In the genomic region with DNA sequence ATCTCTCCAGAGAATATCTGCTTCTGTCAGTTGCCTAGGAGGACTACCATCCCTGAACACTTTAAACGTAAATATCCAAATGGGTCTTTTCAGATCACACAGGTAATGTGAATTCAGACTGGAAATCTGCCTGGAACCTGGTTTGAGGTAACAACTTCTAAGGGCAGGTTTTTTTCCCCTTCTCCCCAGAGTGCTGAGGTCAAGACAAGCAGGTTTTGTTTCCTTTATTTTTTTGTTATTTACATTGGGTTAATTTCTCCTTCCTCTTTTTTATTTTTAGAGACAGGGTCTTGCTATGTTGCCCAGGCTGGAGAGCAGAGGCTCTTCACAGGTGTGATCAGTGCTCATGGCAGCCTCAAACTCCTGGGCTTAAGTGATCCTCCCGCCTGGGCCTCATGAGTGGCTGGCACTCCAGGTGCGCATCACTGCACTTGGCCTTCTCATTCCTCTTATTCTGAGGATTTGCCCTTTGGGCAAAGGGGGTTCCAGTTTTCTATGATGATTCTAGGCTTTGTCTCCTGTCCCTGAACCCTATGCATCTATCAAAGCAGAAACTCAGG, we compare ENCODE assay signal across 1 cellular context.
TF ChIP-seq lines count a peak whose summit lies in the region.

No MANE protein-coding gene starts in this region.

TF ChIP-seq in GM12878, 131 proteins besides CTCF, POLR2A, EP300 and RAD21 (continued from another document):
- TF ChIP-seq KAT2A (conservative IDR thresholded peaks at IDR 0.05; ENCODE audit: control insufficient read depth, low read depth, low read length) (no peak), YY1 (IDR thresholded peaks at IDR 0.05; ENCODE audit: low read depth, low read length) (no peak), BMI1 (IDR thresholded peaks at IDR 0.05; ENCODE audit: borderline replicate concordance) (no peak), IKZF1 (conservative IDR thresholded peaks at IDR 0.05) (0 out of 2 replicates have a peak, but pooled peaks have one; percentile 24), ZNF217 (IDR thresholded peaks at IDR 0.05) (peak; percentile 85), TAF1 (IDR thresholded peaks at IDR 0.05; ENCODE audit: borderline replicate concordance, low read depth, low read length) (no peak), RB1 (IDR thresholded peaks at IDR 0.05; ENCODE audit: borderline replicate concordance) (no peak), MEF2A (IDR thresholded peaks at IDR 0.05; ENCODE audit: insufficient read depth, low read depth, low read length) (peak; percentile 41; the same call in 1 of the 2 replicates), RFX5 (IDR thresholded peaks at IDR 0.05; ENCODE audit: low read depth, low read length) (no peak), HDAC2 (IDR thresholded peaks at IDR 0.05) (no peak), MEF2B (IDR thresholded peaks at IDR 0.05; ENCODE audit: partially characterized antibody, poor library complexity, severe bottlenecking) (peak; percentile 72), SUPT20H (IDR thresholded peaks at IDR 0.05; ENCODE audit: borderline replicate concordance, control insufficient read depth, low read depth, low read length) (no peak), ATF7 (IDR thresholded peaks at IDR 0.05; ENCODE audit: low read depth) (no peak), SRF (IDR thresholded peaks at IDR 0.05; ENCODE audit: low read depth in 2 of 2, low read length in 2 of 2) (no peak), SMARCA5 (IDR thresholded peaks at IDR 0.05) (peak; percentile 74; the same call in 1 of the 2 replicates), SREBF1 (IDR thresholded peaks at IDR 0.05; ENCODE audit: low read length) (no peak), RCOR1 (conservative IDR thresholded peaks at IDR 0.05; ENCODE audit: low read depth, low read length) (no peak), IKZF2 (IDR thresholded peaks at IDR 0.05) (peak; percentile 40 to 57; a peak in 2 of 4 replicates), ELK1 (IDR thresholded peaks at IDR 0.05; ENCODE audit: low read depth, low read length) (no peak), MLLT1 (IDR thresholded peaks at IDR 0.05) (no peak), NR2F1 (conservative IDR thresholded peaks at IDR 0.05) (no peak)
- TF ChIP-seq, protein P1, sequence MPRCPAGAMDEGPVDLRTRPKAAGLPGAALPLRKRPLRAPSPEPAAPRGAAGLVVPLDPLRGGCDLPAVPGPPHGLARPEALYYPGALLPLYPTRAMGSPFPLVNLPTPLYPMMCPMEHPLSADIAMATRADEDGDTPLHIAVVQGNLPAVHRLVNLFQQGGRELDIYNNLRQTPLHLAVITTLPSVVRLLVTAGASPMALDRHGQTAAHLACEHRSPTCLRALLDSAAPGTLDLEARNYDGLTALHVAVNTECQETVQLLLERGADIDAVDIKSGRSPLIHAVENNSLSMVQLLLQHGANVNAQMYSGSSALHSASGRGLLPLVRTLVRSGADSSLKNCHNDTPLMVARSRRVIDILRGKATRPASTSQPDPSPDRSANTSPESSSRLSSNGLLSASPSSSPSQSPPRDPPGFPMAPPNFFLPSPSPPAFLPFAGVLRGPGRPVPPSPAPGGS (IDR thresholded peaks at IDR 0.05; ENCODE audit: borderline replicate concordance, insufficient read depth, low read depth, low read length, poor library complexity, severe bottlenecking), result no peak
TF ChIP-seq in GM12878: peak in this region for 7.
